Comparison of ENCODE assay signal across 12 cellular contexts in genomic region chr10:114110174-114110972, GRCh38.
DNase-seq lines count a peak whose midpoint lies in the region; ATAC-seq, FAIRE-seq and TF ChIP-seq lines count a peak whose summit lies in the region.
"Had no signal": no experiment of that assay in that cellular context is flagged by ENCODE, and none has a peak within 500 bp of the region (broad histone marks: within the 10 kb centered on the region; RNA-seq: fewer than 3 reads in every experiment).

No MANE protein-coding gene starts in this region.

- CTCF ChIA-PET in T-cell (lab: Charles Lee): interaction anchor here in 1 of 2 donors (0.5 to 1.3 kb wide), 3 partner anchors 307 to 314 kb away, joined by 3 to 9 read pairs (median 4); no protein-coding TSS in a partner anchor

- peak; percentile 80 for FAIRE-seq in G401.6 (lab: Jason Lieb, UNC)

- H3K27ac Mint-ChIP-seq in natural killer cell treated with Interleukin-12 subunit alpha and Interleukin-12 subunit beta and Interleukin-15 and Interleukin-18, amount 100 ng/mL, for 72 hours: no peak overlapping the region
- no peak overlapping the region for H3K27ac Mint-ChIP-seq in T-cell

- H3K4me1 Mint-ChIP-seq in natural killer cell treated with Interleukin-12 subunit alpha and Interleukin-12 subunit beta and Interleukin-15 and Interleukin-18, amount 100 ng/mL, for 72 hours (ENCODE audit: low read depth in 2 of 2): no peaks in the 10 kb centered on the region
- no peaks in the 10 kb centered on the region for H3K4me1 Mint-ChIP-seq in T-cell

- 66 to 68% methylated on average over 5 of the region's 5 CpGs for WGBS in body of pancreas, 2 donors

- POLR2A ChIA-PET in T-cell (lab: Charles Lee): no interaction called here

- DNase-seq in body of pancreas (no peak), mucosa of descending colon (no peak), T-cell (no peak)
- DNase-seq in stimulated activated CD4-positive, alpha-beta T cell treated with anti-CD3 and anti-CD28 coated beads, Interleukin-2, amount 100 ng/mL, for 48 hours: no peak
- DNase-seq in natural killer cell treated with Interleukin-12 subunit alpha and Interleukin-12 subunit beta and Interleukin-15 and Interleukin-18, amount 100 ng/mL, for 72 hours (ENCODE audit: low spot score): no peak
- DNase-seq: activated CD4-positive, alpha-beta T cell treated with anti-CD3 and anti-CD28 coated beads, Interleukin-2, amount 50 U/mL, for 48 hours; heart right ventricle; NCI-H774 had no signal

- no peak overlapping the region for H3K9ac ChIP-seq in KMS-11

- H2AFZ ChIP-seq in KMS-11 (ENCODE audit: low read depth): no peak overlapping the region

- intact Hi-C loops in body of pancreas (cut with DNase I) (loop anchor here (10.0 kb wide), 1 partner anchor 176 kb away; no protein-coding TSS in a partner anchor), mucosa of descending colon (cut with DNase I, micrococcal nuclease) (loop anchor here in 1 of 2 donors (10.0 kb wide), 1 partner anchor 406 kb away; no protein-coding TSS in a partner anchor)

- no peaks in the 10 kb centered on the region for H3K9me3 ChIP-seq in body of pancreas
- no peaks in the 10 kb centered on the region for H3K9me3 ChIP-seq in mucosa of descending colon
- H3K9me3 ChIP-seq: heart right ventricle had no signal

- no peaks in the 10 kb centered on the region for H3K9me3 Mint-ChIP-seq in natural killer cell treated with Interleukin-12 subunit alpha and Interleukin-12 subunit beta and Interleukin-15 and Interleukin-18, amount 100 ng/mL, for 72 hours
- no peaks in the 10 kb centered on the region for H3K9me3 Mint-ChIP-seq in T-cell

- H3K4me3 Mint-ChIP-seq in natural killer cell treated with Interleukin-12 subunit alpha and Interleukin-12 subunit beta and Interleukin-15 and Interleukin-18, amount 100 ng/mL, for 72 hours: no peak overlapping the region
- no peak overlapping the region for H3K4me3 Mint-ChIP-seq in T-cell

- no peaks in the 10 kb centered on the region for H3K36me3 Mint-ChIP-seq in natural killer cell treated with Interleukin-12 subunit alpha and Interleukin-12 subunit beta and Interleukin-15 and Interleukin-18, amount 100 ng/mL, for 72 hours
- H3K36me3 Mint-ChIP-seq in T-cell: no peaks in the 10 kb centered on the region

- TF ChIP-seq CTCF in KMS-11 (conservative IDR thresholded peaks at IDR 0.05; ENCODE audit: low read depth, low read length): peak; percentile 19; the same call in 1 of the 2 replicates
- TF ChIP-seq CTCF in body of pancreas (IDR thresholded peaks at IDR 0.05): peak in 4 of 7 experiments; percentile 26 to 30 (median 28)
- TF ChIP-seq CTCF in mucosa of descending colon (IDR thresholded peaks at IDR 0.05): no peak

- H3K27me3 Mint-ChIP-seq in natural killer cell treated with Interleukin-12 subunit alpha and Interleukin-12 subunit beta and Interleukin-15 and Interleukin-18, amount 100 ng/mL, for 72 hours: peaks cover 7% of the 10 kb centered on the region in 2 donors
- peaks cover 8 to 9% of the 10 kb centered on the region in 2 donors for H3K27me3 Mint-ChIP-seq in T-cell

- no peaks in the 10 kb centered on the region for H4K20me1 ChIP-seq in KMS-11 (ENCODE audit: insufficient read depth)

- H3K27ac ChIP-seq in KMS-11 (no peak overlapping the region), body of pancreas (no peak overlapping the region)
- H3K27ac ChIP-seq: heart right ventricle, HL-60 had no signal

- no peaks in the 10 kb centered on the region for H3K79me2 ChIP-seq in KMS-11 (ENCODE audit: insufficient read depth, low read depth)

- H3K27me3 ChIP-seq in KMS-11 (ENCODE audit: insufficient read depth, low read depth): no peaks in the 10 kb centered on the region
- H3K27me3 ChIP-seq in body of pancreas: no peaks in the 10 kb centered on the region
- H3K27me3 ChIP-seq: heart right ventricle had no signal

- TF ChIP-seq POLR2A in body of pancreas (IDR thresholded peaks at IDR 0.05): no peak

- H3K4me3 ChIP-seq in KMS-11 (IDR thresholded peaks at IDR 0.05; ENCODE audit: insufficient read depth, low read depth, low read length) (no peak overlapping the region), body of pancreas (no peak overlapping the region), mucosa of descending colon (no peak overlapping the region)
- H3K4me3 ChIP-seq: heart right ventricle had no signal

- H3K4me1 ChIP-seq in KMS-11 (ENCODE audit: low read depth, poor library complexity, severe bottlenecking) (no peaks in the 10 kb centered on the region), body of pancreas (no peaks in the 10 kb centered on the region), mucosa of descending colon (ENCODE audit: low read depth) (no peaks in the 10 kb centered on the region)
- H3K4me1 ChIP-seq: heart right ventricle had no signal

- ATAC-seq in body of pancreas: no peak
- ATAC-seq in mucosa of descending colon: peak; percentile 55
- no peak for ATAC-seq in natural killer cell treated with Interleukin-12 subunit alpha and Interleukin-12 subunit beta and Interleukin-15 and Interleukin-18, amount 100 ng/mL, for 72 hours
- ATAC-seq in HG02885 (IDR thresholded peaks at IDR 0.05; ENCODE audit: poor library complexity, unreplicated experiment): no peak
- no peak for ATAC-seq in T-cell (replicated peaks in 1 of 4)
- ATAC-seq: heart right ventricle had no signal

- H3K36me3 ChIP-seq in KMS-11 (ENCODE audit: insufficient read depth) (no peaks in the 10 kb centered on the region), body of pancreas (replicated peaks in 1 of 2; ENCODE audit: insufficient read depth in 1 of 2, low read depth in 2 of 2) (no peaks in the 10 kb centered on the region), mucosa of descending colon (ENCODE audit: low read depth) (no peaks in the 10 kb centered on the region)
- H3K36me3 ChIP-seq: heart right ventricle had no signal

- no peak overlapping the region for H3K4me2 ChIP-seq in KMS-11
